9 cellular contexts compared by ENCODE assay signal in genomic region chr11:68211546-68211945, GRCh38. TPM values are rescaled to one million over a fixed set of nuclear protein-coding genes. Genes with fewer than 3 reads are reported as not detected.
A peak's percentile ranks its signal among the peaks of the same experiment; 100 is the strongest.
DNase-seq lines count a peak whose midpoint lies in the region; ATAC-seq and TF ChIP-seq lines count a peak whose summit lies in the region.
"Had no signal": no experiment of that assay in that cellular context is flagged by ENCODE, and none has a peak within 500 bp of the region (broad histone marks: within the 10 kb centered on the region; RNA-seq: fewer than 3 reads in every experiment).

No MANE protein-coding gene starts in this region.

- H3K27me3 ChIP-seq in heart right ventricle (no peaks in the 10 kb centered on the region), body of pancreas (no peaks in the 10 kb centered on the region), uterus (no peaks in the 10 kb centered on the region)

- H3K36me3 ChIP-seq in heart right ventricle (no peaks in the 10 kb centered on the region), body of pancreas (replicated peaks in 1 of 2; ENCODE audit: insufficient read depth in 1 of 2, low read depth in 2 of 2) (no peaks in the 10 kb centered on the region), mesodermal cell (ENCODE audit: control insufficient read depth, insufficient read depth, low read length) (no peaks in the 10 kb centered on the region), uterus (no peaks in the 10 kb centered on the region)

- intact Hi-C loops in heart right ventricle (cut with DNase I) (loop anchor here in 4 of 10 donors (5.0 to 10.0 kb wide), 4 partner anchors 89 to 177 kb away; partner anchors contain the start of genes TCIRG1 (in 2 of the 4), CHKA (in 1 of the 4) and NDUFS8 (in 1 of the 4)), left ventricle myocardium superior (cut with micrococcal nuclease) (no loop called here), body of pancreas (cut with DNase I) (no loop called here), uterus (cut with DNase I; ENCODE audit: low total_unique reads) (no loop called here)

- H3K4me3 ChIP-seq in heart right ventricle (peak overlapping the region in 9 of 10 donors; percentile 68 to 97 (median 81)), body of pancreas (peak overlapping the region in 1 of 2 donors; percentile 88), mesodermal cell (ENCODE audit: extremely low read depth, insufficient read depth, low read length, poor library complexity, severe bottlenecking) (peak overlapping the region; percentile 89), uterus (peak overlapping the region; percentile 73 to 99)

- ATAC-seq in heart right ventricle (no peak), left ventricle myocardium superior (no peak), body of pancreas (no peak), HG03045 (IDR thresholded peaks at IDR 0.05; ENCODE audit: unreplicated experiment) (no peak), left lobe of liver (no peak)

- DNase-seq in heart right ventricle = no peak
- no peak for DNase-seq in left ventricle myocardium superior
- peak; percentile 43 to 64 (median 58) for DNase-seq in body of pancreas
- DNase-seq in uterus = no peak
- DNase-seq in left lobe of liver (ENCODE audit: low spot score) = no peak
- DNase-seq in NCI-H524 (lab: John Stamatoyannopoulos, UW) = no peak
- DNase-seq: OCI-M1 had no signal

- WGBS in heart right ventricle, 2 donors = 21 to 27% methylated on average over 14 of the region's 14 CpGs
- WGBS in body of pancreas, 2 donors = 6 to 8% methylated on average over 14 of the region's 14 CpGs
- WGBS in mesodermal cell (ENCODE audit: insufficient coverage in 2 of 2), 2 experiments = 68 to 80% methylated on average over 9 to 11 of the region's 14 CpGs

- peak overlapping the region in 4 of 10 donors; percentile 10 to 99 (median 28) for H3K27ac ChIP-seq in heart right ventricle
- peak overlapping the region; percentile 25 to 100 (median 87) for H3K27ac ChIP-seq in body of pancreas
- no peak overlapping the region for H3K27ac ChIP-seq in mesodermal cell (ENCODE audit: low read depth, low read length, severe bottlenecking)
- peak overlapping the region in 1 of 2 donors; percentile 95 for H3K27ac ChIP-seq in uterus

- TF ChIP-seq POLR2A in body of pancreas (IDR thresholded peaks at IDR 0.05) (peak in 2 of 3 donors; percentile 6 to 24), uterus (IDR thresholded peaks at IDR 0.05) (no peak)

- TF ChIP-seq CTCF in heart right ventricle (IDR thresholded peaks at IDR 0.05) (no peak), body of pancreas (IDR thresholded peaks at IDR 0.05) (no peak), uterus (IDR thresholded peaks at IDR 0.05) (no peak)

- H3K4me1 ChIP-seq in heart right ventricle = peaks cover 18 to 77% (median 63%) of the 10 kb centered on the region in 9 donors
- H3K4me1 ChIP-seq in body of pancreas = peaks cover 51% of the 10 kb centered on the region
- H3K4me1 ChIP-seq in mesodermal cell (ENCODE audit: control insufficient read depth, insufficient read depth, low read length, poor library complexity, severe bottlenecking) = peaks cover 4% of the 10 kb centered on the region
- H3K4me1 ChIP-seq in uterus = peaks cover 0 to 30% of the 10 kb centered on the region in 2 donors

- H3K9me3 ChIP-seq in heart right ventricle (no peaks in the 10 kb centered on the region), body of pancreas (no peaks in the 10 kb centered on the region), mesodermal cell (ENCODE audit: control insufficient read depth, low read length) (no peaks in the 10 kb centered on the region), uterus (no peaks in the 10 kb centered on the region)

RNA-seq across cellular contexts. Expression of gene KMT5B, which starts 1.6 kb away (rescaled TPM):
- 10 to 100 TPM; 26.2 to 37.1 (median 30.5) TPM for total RNA-seq in heart right ventricle
- polyA plus RNA-seq in heart right ventricle = 10 to 100 TPM; 10.5 to 25.0 TPM
- 30.4 TPM for total RNA-seq in left ventricle myocardium superior
- 10 to 100 TPM; 30.0 to 32.2 TPM for total RNA-seq in body of pancreas
- polyA plus RNA-seq in mesodermal cell (2013, experiment 1 of 2) = 32.3 TPM
- 34.0 TPM for polyA plus RNA-seq in mesodermal cell (2013, experiment 2 of 2)
- total RNA-seq in uterus = 100 to 1,000 TPM in 1 of 4 donors, 10 to 100 TPM in 3; 13.5 to 108 (median 79.4) TPM
- 19.3 TPM for total RNA-seq in left lobe of liver

Comparison
In these comparisons a context has a peak if more than half of its experiments do, and no peak if none do; other contexts are left out.
1. DNase-seq: peak in body of pancreas (4 of 4); none in heart right ventricle (0 of 2), left ventricle myocardium superior (single experiment), uterus (0 of 2), left lobe of liver (single experiment) and NCI-H524 (0 of 2).
2. POLR2A ChIP-seq: peak in body of pancreas (2 of 3); none in uterus (0 of 2).